ENCODE assay signal across 20 cellular contexts in genomic region chr6:42029881-42030280, GRCh38. TPM values are rescaled to one million over a fixed set of nuclear protein-coding genes. Genes with fewer than 3 reads are reported as not detected.
DNase-seq lines count a peak whose midpoint lies in the region; ATAC-seq and TF ChIP-seq lines count a peak whose summit lies in the region.
"Had no signal": no experiment of that assay in that cellular context is flagged by ENCODE, and none has a peak within 500 bp of the region (broad histone marks: within the 10 kb centered on the region; RNA-seq: fewer than 3 reads in every experiment).

No MANE protein-coding gene starts in this region.

- H3K9ac ChIP-seq in iPS-15b (ENCODE audit: low read depth, low read length): peak overlapping the region; percentile 47

- H3K4me3 ChIP-seq in iPS-15b (ENCODE audit: low read depth, low read length): no peak overlapping the region
- H3K4me3 ChIP-seq in PC-9: no peak overlapping the region
- H3K4me3 ChIP-seq: Peyer's patch had no signal

- H4K20me1 ChIP-seq in PC-9 (ENCODE audit: insufficient read depth): no peaks in the 10 kb centered on the region

- no peaks in the 10 kb centered on the region for H3K9me3 Mint-ChIP-seq in activated naive CD4-positive, alpha-beta T cell treated with anti-CD3 and anti-CD28 coated beads, Interleukin-2, amount 50 U/mL, for 24 hours
- H3K9me3 Mint-ChIP-seq in activated B cell treated with CpG ODN at 0.5 μM for 24 hours: no peaks in the 10 kb centered on the region
- H3K9me3 Mint-ChIP-seq in stimulated activated naive B cell treated with anti-CD40 and anti-IgM and Interleukin-4, amounts not matched to agents 10 μg/mL and 1 μg/mL and 100 μg/mL, for 72 hours: peaks cover 0 to 7% of the 10 kb centered on the region in 2 donors
- H3K9me3 Mint-ChIP-seq: H9, type B pancreatic cell had no signal

- no peaks in the 10 kb centered on the region for H3K36me3 ChIP-seq in iPS-15b (ENCODE audit: control insufficient read depth, insufficient read depth, low read length)
- H3K36me3 ChIP-seq in PC-9 (ENCODE audit: low read depth): no peaks in the 10 kb centered on the region
- H3K36me3 ChIP-seq: Peyer's patch had no signal

- no peak overlapping the region for H2AFZ ChIP-seq in PC-9

- no peaks in the 10 kb centered on the region for H3K79me2 ChIP-seq in PC-9 (ENCODE audit: low read depth)

- no peak for DNase-seq in activated naive CD4-positive, alpha-beta T cell treated with anti-CD3 and anti-CD28 coated beads, Interleukin-2, amount 50 U/mL, for 16 hours
- DNase-seq in activated B cell treated with CpG ODN at 0.5 μM for 24 hours: no peak
- no peak for DNase-seq in stimulated activated naive B cell treated with anti-CD40 and anti-IgM and Interleukin-4, amounts not matched to agents 10 μg/mL and 1 μg/mL and 100 μg/mL, for 72 hours
- DNase-seq in NCI-H1436 treated with DMSO at 0.1 percent for 48 hours (lab: John Stamatoyannopoulos, UW): no peak
- no peak for DNase-seq in SIG-M5 treated with dmso at 0.1 percent for 504 hours (lab: John Stamatoyannopoulos, UW; ENCODE audit: unreplicated experiment)
- DNase-seq in PC-9: no peak
- DNase-seq: activated CD8-positive, alpha-beta memory T cell treated with anti-CD3 and anti-CD28 coated beads for 24 hours; anterior cingulate cortex; dermis blood vessel endothelial cell; DMS79; H9; KBM-7; midbrain; NCI-H1417; NCI-H510A treated with DMSO at 0.1 percent for 48 hours; Peyer's patch; T1000 had no signal

- H3K4me3 Mint-ChIP-seq in activated naive CD4-positive, alpha-beta T cell treated with anti-CD3 and anti-CD28 coated beads, Interleukin-2, amount 50 U/mL, for 24 hours: peak overlapping the region; percentile 39
- no peak overlapping the region for H3K4me3 Mint-ChIP-seq in activated B cell treated with CpG ODN at 0.5 μM for 24 hours
- H3K4me3 Mint-ChIP-seq in stimulated activated naive B cell treated with anti-CD40 and anti-IgM and Interleukin-4, amounts not matched to agents 10 μg/mL and 1 μg/mL and 100 μg/mL, for 72 hours: peak overlapping the region in 1 of 2 donors; percentile 15
- H3K4me3 Mint-ChIP-seq: H9, type B pancreatic cell had no signal

- TF ChIP-seq CTCF in activated B cell treated with CpG ODN at 0.5 μM for 24 hours (IDR thresholded peaks at IDR 0.05): no peak
- TF ChIP-seq CTCF in PC-9 (conservative IDR thresholded peaks at IDR 0.05): no peak

- no peak for ATAC-seq in activated B cell treated with CpG ODN at 0.5 μM for 24 hours (ENCODE audit: low read depth)
- ATAC-seq in stimulated activated naive B cell treated with anti-CD40 and anti-IgM and Interleukin-4, amounts not matched to agents 10 μg/mL and 1 μg/mL and 100 μg/mL, for 72 hours (replicated peaks): no peak

- peak overlapping the region; percentile 98 for H3K27ac Mint-ChIP-seq in activated naive CD4-positive, alpha-beta T cell treated with anti-CD3 and anti-CD28 coated beads, Interleukin-2, amount 50 U/mL, for 24 hours
- peak overlapping the region; percentile 86 for H3K27ac Mint-ChIP-seq in activated B cell treated with CpG ODN at 0.5 μM for 24 hours
- H3K27ac Mint-ChIP-seq in stimulated activated naive B cell treated with anti-CD40 and anti-IgM and Interleukin-4, amounts not matched to agents 10 μg/mL and 1 μg/mL and 100 μg/mL, for 72 hours: peak overlapping the region; percentile 99
- H3K27ac Mint-ChIP-seq: type B pancreatic cell had no signal

- intact Hi-C loops in activated B cell treated with CpG ODN at 0.5 μM for 24 hours (cut with micrococcal nuclease) (loop anchor here (5.0 kb wide), 1 partner anchor 133 kb away; the partner anchor contains the start of gene USP49), PC-9 (cut with micrococcal nuclease; ENCODE audit: unreplicated experiment) (no loop called here)

- H3K4me1 Mint-ChIP-seq in activated naive CD4-positive, alpha-beta T cell treated with anti-CD3 and anti-CD28 coated beads, Interleukin-2, amount 50 U/mL, for 24 hours: peaks cover 85% of the 10 kb centered on the region
- peaks cover 74% of the 10 kb centered on the region for H3K4me1 Mint-ChIP-seq in activated B cell treated with CpG ODN at 0.5 μM for 24 hours
- H3K4me1 Mint-ChIP-seq in stimulated activated naive B cell treated with anti-CD40 and anti-IgM and Interleukin-4, amounts not matched to agents 10 μg/mL and 1 μg/mL and 100 μg/mL, for 72 hours: peaks cover 63 to 85% of the 10 kb centered on the region in 2 donors

- H3K27ac ChIP-seq in PC-9: no peak overlapping the region

- BruUV-seq in PC-9 (replicated peaks; lab: Mats Ljungman, UMichigan): no TSS peak

- no peaks in the 10 kb centered on the region for H3F3A ChIP-seq in PC-9 (ENCODE audit: insufficient read depth, low read depth)

- peaks cover 18% of the 10 kb centered on the region for H3K36me3 Mint-ChIP-seq in activated naive CD4-positive, alpha-beta T cell treated with anti-CD3 and anti-CD28 coated beads, Interleukin-2, amount 50 U/mL, for 24 hours
- H3K36me3 Mint-ChIP-seq in activated B cell treated with CpG ODN at 0.5 μM for 24 hours (ENCODE audit: low read depth): peaks cover 43% of the 10 kb centered on the region
- peaks cover 7 to 12% of the 10 kb centered on the region in 2 donors for H3K36me3 Mint-ChIP-seq in stimulated activated naive B cell treated with anti-CD40 and anti-IgM and Interleukin-4, amounts not matched to agents 10 μg/mL and 1 μg/mL and 100 μg/mL, for 72 hours

- H3K27me3 ChIP-seq in iPS-15b (ENCODE audit: control insufficient read depth, insufficient read depth, low read length): no peaks in the 10 kb centered on the region
- no peaks in the 10 kb centered on the region for H3K27me3 ChIP-seq in PC-9 (ENCODE audit: insufficient read depth, low read depth)
- H3K27me3 ChIP-seq: Peyer's patch had no signal

- CTCF ChIA-PET in activated B cell treated with CpG ODN at 0.5 μM for 24 hours (lab: Charles Lee): interaction anchor here (0.8 to 1.4 kb wide), 3 partner anchors 9 to 18 kb away, joined by 4 to 5 read pairs (median 4); no protein-coding TSS in a partner anchor
- CTCF ChIA-PET in PC-9 (lab: Charles Lee): interaction anchor here (0.6 kb wide), 2 partner anchors 12 to 50 kb away, joined by 3 to 10 read pairs; no protein-coding TSS in a partner anchor

- POLR2A ChIA-PET in activated B cell treated with CpG ODN at 0.5 μM for 24 hours (lab: Charles Lee) (interaction anchor here (1.5 kb wide), 1 partner anchor 88 kb away, joined by 4 read pairs; the partner anchor contains the start of gene CCND3), PC-9 (lab: Charles Lee; ENCODE audit: unreplicated experiment) (no interaction called here)

- H3K4me2 ChIP-seq in PC-9: no peak overlapping the region

- peaks cover 5% of the 10 kb centered on the region for H3K4me1 ChIP-seq in iPS-15b (ENCODE audit: control insufficient read depth, insufficient read depth, low read length)
- peaks cover 14% of the 10 kb centered on the region for H3K4me1 ChIP-seq in PC-9 (replicated peaks; ENCODE audit: insufficient read depth)

- H3K9me2 ChIP-seq in PC-9 (ENCODE audit: insufficient read depth): no peaks in the 10 kb centered on the region

- H3K27me3 Mint-ChIP-seq in activated naive CD4-positive, alpha-beta T cell treated with anti-CD3 and anti-CD28 coated beads, Interleukin-2, amount 50 U/mL, for 24 hours: no peaks in the 10 kb centered on the region
- no peaks in the 10 kb centered on the region for H3K27me3 Mint-ChIP-seq in activated B cell treated with CpG ODN at 0.5 μM for 24 hours
- H3K27me3 Mint-ChIP-seq in stimulated activated naive B cell treated with anti-CD40 and anti-IgM and Interleukin-4, amounts not matched to agents 10 μg/mL and 1 μg/mL and 100 μg/mL, for 72 hours: no peaks in the 10 kb centered on the region
- H3K27me3 Mint-ChIP-seq: type B pancreatic cell had no signal

- no peaks in the 10 kb centered on the region for H3K9me3 ChIP-seq in iPS-15b (ENCODE audit: control insufficient read depth, insufficient read depth, low read length)
- no peaks in the 10 kb centered on the region for H3K9me3 ChIP-seq in PC-9 (ENCODE audit: insufficient read depth, low read depth)
- H3K9me3 ChIP-seq: Peyer's patch had no signal

RNA-seq across cellular contexts. Expression of gene TAF8, which starts 20.4 kb away (rescaled TPM):
- total RNA-seq in activated B cell treated with CpG ODN at 0.5 μM for 24 hours (47.2 and 55.7 TPM in 2 replicates), PC-9 (2021) (35.6 and 38.4 TPM in 2 replicates)
